8 cellular contexts compared by ENCODE assay signal in the genomic region with DNA sequence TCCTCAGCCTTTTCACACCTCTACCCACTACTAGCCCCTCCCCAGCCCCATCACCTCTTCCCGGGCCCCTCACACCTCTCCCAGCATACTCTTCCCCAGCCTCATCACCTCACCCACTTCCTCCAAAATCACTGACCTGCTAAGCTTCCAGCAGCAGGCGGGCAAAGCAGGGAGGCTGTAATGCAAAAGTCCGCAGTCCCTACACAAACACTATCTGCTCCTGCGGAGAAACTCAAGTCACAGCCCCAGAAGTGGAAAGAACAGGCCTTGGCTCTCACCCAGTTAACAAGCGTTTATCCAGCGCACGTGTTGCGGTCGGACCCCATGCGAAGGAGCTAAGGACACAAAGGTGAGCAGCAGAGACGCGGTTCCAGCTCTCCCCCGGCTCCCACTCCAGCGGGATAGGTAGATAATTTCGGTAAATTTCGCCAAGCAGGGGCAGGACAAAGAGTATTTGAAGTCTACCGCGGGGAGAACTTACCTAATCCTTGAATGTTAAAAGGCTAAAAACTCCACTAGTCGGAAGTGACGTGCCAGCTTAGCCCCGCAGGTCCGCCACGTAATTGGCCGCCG. TPM values are rescaled to one million over a fixed set of nuclear protein-coding genes. Genes with fewer than 3 reads are reported as not detected.
DNase-seq lines count a peak whose midpoint lies in the region; ATAC-seq and TF ChIP-seq lines count a peak whose summit lies in the region.

No MANE protein-coding gene starts in this region.

- no peaks in the 10 kb centered on the region for H3K36me3 Mint-ChIP-seq in glutamatergic neuron (ENCODE audit: unreplicated experiment)

- H3K27ac ChIP-seq in AG04450 (ENCODE audit: low read depth, low read length) (peak overlapping the region; percentile 93), uterus (peak overlapping the region; percentile 96 to 97)

- ATAC-seq in GM19025 (IDR thresholded peaks at IDR 0.05; ENCODE audit: low read depth, unreplicated experiment): peak; percentile 36
- ATAC-seq in HG03439 (IDR thresholded peaks at IDR 0.05; ENCODE audit: unreplicated experiment): peak; percentile 45

- H3K4me1 ChIP-seq in uterus: no peaks in the 10 kb centered on the region

- H3K9me3 Mint-ChIP-seq in glutamatergic neuron (ENCODE audit: unreplicated experiment): peaks cover 9% of the 10 kb centered on the region

- H3K36me3 ChIP-seq in uterus: no peaks in the 10 kb centered on the region

- H3K4me3 ChIP-seq in AG04450 (ENCODE audit: low read depth, low read length) (peak overlapping the region; percentile 67), uterus (peak overlapping the region; percentile 76 to 87)

- peak overlapping the region; percentile 93 for H3K4me3 Mint-ChIP-seq in glutamatergic neuron (ENCODE audit: unreplicated experiment)

- H3K27me3 ChIP-seq in AG04450 (ENCODE audit: control insufficient read depth, insufficient read depth, low read length) (no peaks in the 10 kb centered on the region), uterus (no peaks in the 10 kb centered on the region)

- POLR2A ChIA-PET in AG04450 (lab: Yijun Ruan, JAX): interaction anchor here (1.9 kb wide), 1 partner anchor 112 kb away, joined by 6 read pairs; a partner anchor contains a TSS

- no peaks in the 10 kb centered on the region for H3K9me3 ChIP-seq in AG04450 (ENCODE audit: control insufficient read depth, insufficient read depth, low read length)
- H3K9me3 ChIP-seq in uterus: no peaks in the 10 kb centered on the region

- CTCF ChIA-PET in AG04450 (lab: Charles Lee): interaction anchor here (0.6 to 2.2 kb wide), 5 partner anchors 32 to 177 kb away, joined by 3 to 7 read pairs (median 4); no protein-coding TSS in a partner anchor

- DNase-seq in AG04450 (ENCODE audit: low read depth, low spot score): no peak
- DNase-seq in NK-92 (lab: John Stamatoyannopoulos, UW; ENCODE audit: unreplicated experiment): peak; percentile 27
- peak; percentile 87 to 88 for DNase-seq in activated T-cell treated with anti-CD3 and anti-CD28 coated beads, Interleukin-2, amount 50 U/mL, for 48 hours
- peak; percentile 42 for DNase-seq in glutamatergic neuron
- peak; percentile 83 for DNase-seq in posterior vena cava (ENCODE audit: low spot score)
- peak in 1 of 2 donors; percentile 32 for DNase-seq in uterus

- no peak for TF ChIP-seq POLR2A in uterus (IDR thresholded peaks at IDR 0.05)

- peaks cover 25% of the 10 kb centered on the region for H3K4me1 Mint-ChIP-seq in glutamatergic neuron (ENCODE audit: low read depth, unreplicated experiment)

- H3K27ac Mint-ChIP-seq in glutamatergic neuron (ENCODE audit: unreplicated experiment): peak overlapping the region; percentile 92

- H3K27me3 Mint-ChIP-seq in glutamatergic neuron (ENCODE audit: unreplicated experiment): peaks cover 7% of the 10 kb centered on the region

- TF ChIP-seq CTCF in AG04450 (IDR thresholded peaks at IDR 0.05; ENCODE audit: low read depth, low read length): no peak
- no peak for TF ChIP-seq CTCF in glutamatergic neuron (IDR thresholded peaks at IDR 0.05; ENCODE audit: partially characterized antibody, unreplicated experiment)
- TF ChIP-seq CTCF in uterus (IDR thresholded peaks at IDR 0.05): no peak

- intact Hi-C loops in posterior vena cava (cut with DNase I) (no loop called here), uterus (cut with DNase I; ENCODE audit: low total_unique reads) (no loop called here)

RNA-seq across cellular contexts. Expression of a gene that starts 0.8 kb away (rescaled TPM):
- polyA plus RNA-seq in AG04450 (2011; rRNA removed): 6.3 and 6.7 TPM in 2 replicates
- 7.6 and 8.9 TPM in 2 replicates for polyA minus RNA-seq in AG04450 (2011; rRNA and poly(A)+ RNA removed)
- total RNA-seq in glutamatergic neuron (ENCODE audit: unreplicated experiment) (14.0 TPM), posterior vena cava (10 to 100 TPM; 10.1 to 12.1 TPM), uterus (10 to 100 TPM in 3 of 4 donors, 1 to 10 TPM in 1; 3.2 to 29.7 (median 18.7) TPM)

RNA-seq across cellular contexts. Expression of a gene that starts 19.0 kb away (rescaled TPM):
- 18.9 and 19.7 TPM in 2 replicates for polyA plus RNA-seq in AG04450 (2011; rRNA removed)
- polyA minus RNA-seq in AG04450 (2011; rRNA and poly(A)+ RNA removed): 5.3 and 9.7 TPM in 2 replicates
- total RNA-seq in glutamatergic neuron (ENCODE audit: unreplicated experiment): 36.7 TPM
- total RNA-seq in posterior vena cava: 10 to 100 TPM; 27.9 to 30.0 TPM
- 100 to 1,000 TPM in 1 of 4 donors, 10 to 100 TPM in 3; 12.9 to 220 (median 66.1) TPM for total RNA-seq in uterus
